1 cellular context compared by ENCODE assay signal in the genomic region with DNA sequence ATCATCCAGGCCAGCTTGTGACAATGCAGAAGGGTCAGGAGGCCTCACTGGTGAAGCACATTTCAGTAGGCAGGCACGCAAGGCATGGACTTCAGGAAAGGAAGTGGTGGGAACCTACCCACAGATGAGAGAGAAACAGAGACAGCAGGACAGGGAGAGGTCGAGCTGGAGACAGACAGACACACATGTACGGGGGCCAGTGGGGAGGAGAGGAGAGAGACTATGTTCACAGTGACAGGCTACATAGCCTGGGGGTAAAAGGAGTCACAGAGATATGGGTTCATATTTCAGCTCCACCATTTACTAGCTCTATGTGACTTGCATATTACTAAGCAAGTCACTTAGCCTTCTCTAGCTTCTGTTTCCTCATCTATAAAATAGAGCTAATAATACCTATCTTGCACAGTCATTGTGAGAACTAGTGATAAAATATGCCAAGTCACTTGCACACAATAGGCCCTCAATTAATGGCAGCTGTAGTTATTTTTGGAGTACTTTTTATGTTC.
A peak's percentile ranks its signal among the peaks of the same experiment; 100 is the strongest.
TF ChIP-seq lines count a peak whose summit lies in the region.

No MANE protein-coding gene starts in this region.

TF ChIP-seq in GM12878, 131 proteins besides CTCF, POLR2A, EP300 and RAD21 (continued from another document and continues in another):
- TF ChIP-seq, protein P1, sequence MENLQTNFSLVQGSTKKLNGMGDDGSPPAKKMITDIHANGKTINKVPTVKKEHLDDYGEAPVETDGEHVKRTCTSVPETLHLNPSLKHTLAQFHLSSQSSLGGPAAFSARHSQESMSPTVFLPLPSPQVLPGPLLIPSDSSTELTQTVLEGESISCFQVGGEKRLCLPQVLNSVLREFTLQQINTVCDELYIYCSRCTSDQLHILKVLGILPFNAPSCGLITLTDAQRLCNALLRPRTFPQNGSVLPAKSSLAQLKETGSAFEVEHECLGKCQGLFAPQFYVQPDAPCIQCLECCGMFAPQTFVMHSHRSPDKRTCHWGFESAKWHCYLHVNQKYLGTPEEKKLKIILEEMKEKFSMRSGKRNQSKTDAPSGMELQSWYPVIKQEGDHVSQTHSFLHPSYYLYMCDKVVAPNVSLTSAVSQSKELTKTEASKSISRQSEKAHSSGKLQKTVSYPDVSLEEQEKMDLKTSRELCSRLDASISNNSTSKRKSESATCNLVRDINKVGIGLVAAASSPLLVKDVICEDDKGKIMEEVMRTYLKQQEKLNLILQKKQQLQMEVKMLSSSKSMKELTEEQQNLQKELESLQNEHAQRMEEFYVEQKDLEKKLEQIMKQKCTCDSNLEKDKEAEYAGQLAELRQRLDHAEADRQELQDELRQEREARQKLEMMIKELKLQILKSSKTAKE (IDR thresholded peaks at IDR 0.05; ENCODE audit: low read depth, poor library complexity, severe bottlenecking) = no peak
- peak; percentile 66; the same call in 1 of the 2 replicates for TF ChIP-seq BCL11A (IDR thresholded peaks at IDR 0.05; ENCODE audit: low read depth, low read length)
- TF ChIP-seq SMAD1 (IDR thresholded peaks at IDR 0.05; ENCODE audit: low read depth, partially characterized antibody) = no peak
- TF ChIP-seq NRF1 (conservative IDR thresholded peaks at IDR 0.05; ENCODE audit: low read depth, low read length) = no peak
- no peak for TF ChIP-seq MXI1 (IDR thresholded peaks at IDR 0.05; ENCODE audit: low read depth, low read length)
- TF ChIP-seq, protein P2, sequence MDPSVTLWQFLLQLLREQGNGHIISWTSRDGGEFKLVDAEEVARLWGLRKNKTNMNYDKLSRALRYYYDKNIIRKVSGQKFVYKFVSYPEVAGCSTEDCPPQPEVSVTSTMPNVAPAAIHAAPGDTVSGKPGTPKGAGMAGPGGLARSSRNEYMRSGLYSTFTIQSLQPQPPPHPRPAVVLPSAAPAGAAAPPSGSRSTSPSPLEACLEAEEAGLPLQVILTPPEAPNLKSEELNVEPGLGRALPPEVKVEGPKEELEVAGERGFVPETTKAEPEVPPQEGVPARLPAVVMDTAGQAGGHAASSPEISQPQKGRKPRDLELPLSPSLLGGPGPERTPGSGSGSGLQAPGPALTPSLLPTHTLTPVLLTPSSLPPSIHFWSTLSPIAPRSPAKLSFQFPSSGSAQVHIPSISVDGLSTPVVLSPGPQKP (IDR thresholded peaks at IDR 0.05; ENCODE audit: low read depth, low read length) = no peak
- no peak for TF ChIP-seq CHD1 (IDR thresholded peaks at IDR 0.05; ENCODE audit: low read depth, low read length)
- TF ChIP-seq RAD51 (IDR thresholded peaks at IDR 0.05) = no peak
- TF ChIP-seq POLR2AphosphoS2 (IDR thresholded peaks at IDR 0.05; ENCODE audit: low read depth, low read length) = no peak
- TF ChIP-seq ZNF207 (IDR thresholded peaks at IDR 0.05; ENCODE audit: borderline replicate concordance) = no peak
- TF ChIP-seq, protein P3, sequence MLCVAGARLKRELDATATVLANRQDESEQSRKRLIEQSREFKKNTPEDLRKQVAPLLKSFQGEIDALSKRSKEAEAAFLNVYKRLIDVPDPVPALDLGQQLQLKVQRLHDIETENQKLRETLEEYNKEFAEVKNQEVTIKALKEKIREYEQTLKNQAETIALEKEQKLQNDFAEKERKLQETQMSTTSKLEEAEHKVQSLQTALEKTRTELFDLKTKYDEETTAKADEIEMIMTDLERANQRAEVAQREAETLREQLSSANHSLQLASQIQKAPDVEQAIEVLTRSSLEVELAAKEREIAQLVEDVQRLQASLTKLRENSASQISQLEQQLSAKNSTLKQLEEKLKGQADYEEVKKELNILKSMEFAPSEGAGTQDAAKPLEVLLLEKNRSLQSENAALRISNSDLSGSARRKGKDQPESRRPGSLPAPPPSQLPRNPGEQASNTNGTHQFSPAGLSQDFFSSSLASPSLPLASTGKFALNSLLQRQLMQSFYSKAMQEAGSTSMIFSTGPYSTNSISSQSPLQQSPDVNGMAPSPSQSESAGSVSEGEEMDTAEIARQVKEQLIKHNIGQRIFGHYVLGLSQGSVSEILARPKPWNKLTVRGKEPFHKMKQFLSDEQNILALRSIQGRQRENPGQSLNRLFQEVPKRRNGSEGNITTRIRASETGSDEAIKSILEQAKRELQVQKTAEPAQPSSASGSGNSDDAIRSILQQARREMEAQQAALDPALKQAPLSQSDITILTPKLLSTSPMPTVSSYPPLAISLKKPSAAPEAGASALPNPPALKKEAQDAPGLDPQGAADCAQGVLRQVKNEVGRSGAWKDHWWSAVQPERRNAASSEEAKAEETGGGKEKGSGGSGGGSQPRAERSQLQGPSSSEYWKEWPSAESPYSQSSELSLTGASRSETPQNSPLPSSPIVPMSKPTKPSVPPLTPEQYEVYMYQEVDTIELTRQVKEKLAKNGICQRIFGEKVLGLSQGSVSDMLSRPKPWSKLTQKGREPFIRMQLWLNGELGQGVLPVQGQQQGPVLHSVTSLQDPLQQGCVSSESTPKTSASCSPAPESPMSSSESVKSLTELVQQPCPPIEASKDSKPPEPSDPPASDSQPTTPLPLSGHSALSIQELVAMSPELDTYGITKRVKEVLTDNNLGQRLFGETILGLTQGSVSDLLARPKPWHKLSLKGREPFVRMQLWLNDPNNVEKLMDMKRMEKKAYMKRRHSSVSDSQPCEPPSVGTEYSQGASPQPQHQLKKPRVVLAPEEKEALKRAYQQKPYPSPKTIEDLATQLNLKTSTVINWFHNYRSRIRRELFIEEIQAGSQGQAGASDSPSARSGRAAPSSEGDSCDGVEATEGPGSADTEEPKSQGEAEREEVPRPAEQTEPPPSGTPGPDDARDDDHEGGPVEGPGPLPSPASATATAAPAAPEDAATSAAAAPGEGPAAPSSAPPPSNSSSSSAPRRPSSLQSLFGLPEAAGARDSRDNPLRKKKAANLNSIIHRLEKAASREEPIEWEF (IDR thresholded peaks at IDR 0.05; ENCODE audit: insufficient replicate concordance, low read depth, low read length) = no peak
- TF ChIP-seq, protein P4, sequence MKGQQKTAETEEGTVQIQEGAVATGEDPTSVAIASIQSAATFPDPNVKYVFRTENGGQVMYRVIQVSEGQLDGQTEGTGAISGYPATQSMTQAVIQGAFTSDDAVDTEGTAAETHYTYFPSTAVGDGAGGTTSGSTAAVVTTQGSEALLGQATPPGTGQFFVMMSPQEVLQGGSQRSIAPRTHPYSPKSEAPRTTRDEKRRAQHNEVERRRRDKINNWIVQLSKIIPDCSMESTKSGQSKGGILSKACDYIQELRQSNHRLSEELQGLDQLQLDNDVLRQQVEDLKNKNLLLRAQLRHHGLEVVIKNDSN (IDR thresholded peaks at IDR 0.05; ENCODE audit: borderline replicate concordance, extremely low read length, insufficient read depth, low read depth, low read length) = no peak
- no peak for TF ChIP-seq ZNF622 (IDR thresholded peaks at IDR 0.05)
- TF ChIP-seq ZSCAN29 (IDR thresholded peaks at IDR 0.05) = no peak
- no peak for TF ChIP-seq CBX3 (IDR thresholded peaks at IDR 0.05; ENCODE audit: borderline replicate concordance, low read depth)
- TF ChIP-seq, protein P5, sequence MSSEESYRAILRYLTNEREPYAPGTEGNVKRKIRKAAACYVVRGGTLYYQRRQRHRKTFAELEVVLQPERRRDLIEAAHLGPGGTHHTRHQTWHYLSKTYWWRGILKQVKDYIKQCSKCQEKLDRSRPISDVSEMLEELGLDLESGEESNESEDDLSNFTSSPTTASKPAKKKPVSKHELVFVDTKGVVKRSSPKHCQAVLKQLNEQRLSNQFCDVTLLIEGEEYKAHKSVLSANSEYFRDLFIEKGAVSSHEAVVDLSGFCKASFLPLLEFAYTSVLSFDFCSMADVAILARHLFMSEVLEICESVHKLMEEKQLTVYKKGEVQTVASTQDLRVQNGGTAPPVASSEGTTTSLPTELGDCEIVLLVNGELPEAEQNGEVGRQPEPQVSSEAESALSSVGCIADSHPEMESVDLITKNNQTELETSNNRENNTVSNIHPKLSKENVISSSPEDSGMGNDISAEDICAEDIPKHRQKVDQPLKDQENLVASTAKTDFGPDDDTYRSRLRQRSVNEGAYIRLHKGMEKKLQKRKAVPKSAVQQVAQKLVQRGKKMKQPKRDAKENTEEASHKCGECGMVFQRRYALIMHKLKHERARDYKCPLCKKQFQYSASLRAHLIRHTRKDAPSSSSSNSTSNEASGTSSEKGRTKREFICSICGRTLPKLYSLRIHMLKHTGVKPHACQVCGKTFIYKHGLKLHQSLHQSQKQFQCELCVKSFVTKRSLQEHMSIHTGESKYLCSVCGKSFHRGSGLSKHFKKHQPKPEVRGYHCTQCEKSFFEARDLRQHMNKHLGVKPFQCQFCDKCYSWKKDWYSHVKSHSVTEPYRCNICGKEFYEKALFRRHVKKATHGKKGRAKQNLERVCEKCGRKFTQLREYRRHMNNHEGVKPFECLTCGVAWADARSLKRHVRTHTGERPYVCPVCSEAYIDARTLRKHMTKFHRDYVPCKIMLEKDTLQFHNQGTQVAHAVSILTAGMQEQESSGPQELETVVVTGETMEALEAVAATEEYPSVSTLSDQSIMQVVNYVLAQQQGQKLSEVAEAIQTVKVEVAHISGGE (CRISPR knock-in tag; IDR thresholded peaks at IDR 0.05) = no peak
- TF ChIP-seq, protein P6, sequence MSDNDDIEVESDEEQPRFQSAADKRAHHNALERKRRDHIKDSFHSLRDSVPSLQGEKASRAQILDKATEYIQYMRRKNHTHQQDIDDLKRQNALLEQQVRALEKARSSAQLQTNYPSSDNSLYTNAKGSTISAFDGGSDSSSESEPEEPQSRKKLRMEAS (IDR thresholded peaks at IDR 0.05; ENCODE audit: low read depth, low read length) = no peak
- TF ChIP-seq, protein P7, sequence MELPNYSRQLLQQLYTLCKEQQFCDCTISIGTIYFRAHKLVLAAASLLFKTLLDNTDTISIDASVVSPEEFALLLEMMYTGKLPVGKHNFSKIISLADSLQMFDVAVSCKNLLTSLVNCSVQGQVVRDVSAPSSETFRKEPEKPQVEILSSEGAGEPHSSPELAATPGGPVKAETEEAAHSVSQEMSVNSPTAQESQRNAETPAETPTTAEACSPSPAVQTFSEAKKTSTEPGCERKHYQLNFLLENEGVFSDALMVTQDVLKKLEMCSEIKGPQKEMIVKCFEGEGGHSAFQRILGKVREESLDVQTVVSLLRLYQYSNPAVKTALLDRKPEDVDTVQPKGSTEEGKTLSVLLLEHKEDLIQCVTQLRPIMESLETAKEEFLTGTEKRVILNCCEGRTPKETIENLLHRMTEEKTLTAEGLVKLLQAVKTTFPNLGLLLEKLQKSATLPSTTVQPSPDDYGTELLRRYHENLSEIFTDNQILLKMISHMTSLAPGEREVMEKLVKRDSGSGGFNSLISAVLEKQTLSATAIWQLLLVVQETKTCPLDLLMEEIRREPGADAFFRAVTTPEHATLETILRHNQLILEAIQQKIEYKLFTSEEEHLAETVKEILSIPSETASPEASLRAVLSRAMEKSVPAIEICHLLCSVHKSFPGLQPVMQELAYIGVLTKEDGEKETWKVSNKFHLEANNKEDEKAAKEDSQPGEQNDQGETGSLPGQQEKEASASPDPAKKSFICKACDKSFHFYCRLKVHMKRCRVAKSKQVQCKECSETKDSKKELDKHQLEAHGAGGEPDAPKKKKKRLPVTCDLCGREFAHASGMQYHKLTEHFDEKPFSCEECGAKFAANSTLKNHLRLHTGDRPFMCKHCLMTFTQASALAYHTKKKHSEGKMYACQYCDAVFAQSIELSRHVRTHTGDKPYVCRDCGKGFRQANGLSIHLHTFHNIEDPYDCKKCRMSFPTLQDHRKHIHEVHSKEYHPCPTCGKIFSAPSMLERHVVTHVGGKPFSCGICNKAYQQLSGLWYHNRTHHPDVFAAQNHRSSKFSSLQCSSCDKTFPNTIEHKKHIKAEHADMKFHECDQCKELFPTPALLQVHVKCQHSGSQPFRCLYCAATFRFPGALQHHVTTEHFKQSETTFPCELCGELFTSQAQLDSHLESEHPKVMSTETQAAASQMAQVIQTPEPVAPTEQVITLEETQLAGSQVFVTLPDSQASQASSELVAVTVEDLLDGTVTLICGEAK (IDR thresholded peaks at IDR 0.05; ENCODE audit: borderline replicate concordance) = no peak
- TF ChIP-seq EGR1 (IDR thresholded peaks at IDR 0.05; ENCODE audit: borderline replicate concordance in 1 of 2, low read depth in 2 of 2, low read length in 2 of 2) = 0 out of 3 replicates have a peak, but pooled peaks of 1 of the 2 experiments have one; percentile 18
- no peak for TF ChIP-seq KLF5 (IDR thresholded peaks at IDR 0.05; ENCODE audit: partially characterized antibody)
- TF ChIP-seq, protein P8, sequence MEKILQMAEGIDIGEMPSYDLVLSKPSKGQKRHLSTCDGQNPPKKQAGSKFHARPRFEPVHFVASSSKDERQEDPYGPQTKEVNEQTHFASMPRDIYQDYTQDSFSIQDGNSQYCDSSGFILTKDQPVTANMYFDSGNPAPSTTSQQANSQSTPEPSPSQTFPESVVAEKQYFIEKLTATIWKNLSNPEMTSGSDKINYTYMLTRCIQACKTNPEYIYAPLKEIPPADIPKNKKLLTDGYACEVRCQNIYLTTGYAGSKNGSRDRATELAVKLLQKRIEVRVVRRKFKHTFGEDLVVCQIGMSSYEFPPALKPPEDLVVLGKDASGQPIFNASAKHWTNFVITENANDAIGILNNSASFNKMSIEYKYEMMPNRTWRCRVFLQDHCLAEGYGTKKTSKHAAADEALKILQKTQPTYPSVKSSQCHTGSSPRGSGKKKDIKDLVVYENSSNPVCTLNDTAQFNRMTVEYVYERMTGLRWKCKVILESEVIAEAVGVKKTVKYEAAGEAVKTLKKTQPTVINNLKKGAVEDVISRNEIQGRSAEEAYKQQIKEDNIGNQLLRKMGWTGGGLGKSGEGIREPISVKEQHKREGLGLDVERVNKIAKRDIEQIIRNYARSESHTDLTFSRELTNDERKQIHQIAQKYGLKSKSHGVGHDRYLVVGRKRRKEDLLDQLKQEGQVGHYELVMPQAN (conservative IDR thresholded peaks at IDR 0.05) = no peak
- no peak for TF ChIP-seq JUND (IDR thresholded peaks at IDR 0.05; ENCODE audit: low read depth, low read length)
- TF ChIP-seq, protein P9, sequence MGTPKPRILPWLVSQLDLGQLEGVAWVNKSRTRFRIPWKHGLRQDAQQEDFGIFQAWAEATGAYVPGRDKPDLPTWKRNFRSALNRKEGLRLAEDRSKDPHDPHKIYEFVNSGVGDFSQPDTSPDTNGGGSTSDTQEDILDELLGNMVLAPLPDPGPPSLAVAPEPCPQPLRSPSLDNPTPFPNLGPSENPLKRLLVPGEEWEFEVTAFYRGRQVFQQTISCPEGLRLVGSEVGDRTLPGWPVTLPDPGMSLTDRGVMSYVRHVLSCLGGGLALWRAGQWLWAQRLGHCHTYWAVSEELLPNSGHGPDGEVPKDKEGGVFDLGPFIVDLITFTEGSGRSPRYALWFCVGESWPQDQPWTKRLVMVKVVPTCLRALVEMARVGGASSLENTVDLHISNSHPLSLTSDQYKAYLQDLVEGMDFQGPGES (IDR thresholded peaks at IDR 0.05) = no peak
- peak; percentile 82 for TF ChIP-seq ZNF217 (IDR thresholded peaks at IDR 0.05)
- TF ChIP-seq STAT3 (IDR thresholded peaks at IDR 0.05; ENCODE audit: low read depth, low read length) = no peak
- no peak for TF ChIP-seq STAT1 (conservative IDR thresholded peaks at IDR 0.05)
- no peak for TF ChIP-seq RCOR1 (conservative IDR thresholded peaks at IDR 0.05; ENCODE audit: low read depth, low read length)
- peak in 1 of 2 experiments; percentile 29; a peak in 1 of 4 replicates for TF ChIP-seq BHLHE40 (IDR thresholded peaks at IDR 0.05; ENCODE audit: borderline replicate concordance in 1 of 2, low read depth in 2 of 2, low read length in 1 of 2)
- TF ChIP-seq, protein P10, sequence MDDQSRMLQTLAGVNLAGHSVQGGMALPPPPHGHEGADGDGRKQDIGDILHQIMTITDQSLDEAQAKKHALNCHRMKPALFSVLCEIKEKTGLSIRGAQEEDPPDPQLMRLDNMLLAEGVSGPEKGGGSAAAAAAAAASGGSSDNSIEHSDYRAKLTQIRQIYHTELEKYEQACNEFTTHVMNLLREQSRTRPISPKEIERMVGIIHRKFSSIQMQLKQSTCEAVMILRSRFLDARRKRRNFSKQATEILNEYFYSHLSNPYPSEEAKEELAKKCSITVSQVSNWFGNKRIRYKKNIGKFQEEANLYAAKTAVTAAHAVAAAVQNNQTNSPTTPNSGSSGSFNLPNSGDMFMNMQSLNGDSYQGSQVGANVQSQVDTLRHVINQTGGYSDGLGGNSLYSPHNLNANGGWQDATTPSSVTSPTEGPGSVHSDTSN (IDR thresholded peaks at IDR 0.05; ENCODE audit: insufficient replicate concordance, low read depth, low read length) = no peak
- 0 out of 2 replicates have a peak, but pooled peaks have one; percentile 30 for TF ChIP-seq ZNF24 (IDR thresholded peaks at IDR 0.05)
